ENCODE assay signal across 17 cellular contexts in the genomic region with DNA sequence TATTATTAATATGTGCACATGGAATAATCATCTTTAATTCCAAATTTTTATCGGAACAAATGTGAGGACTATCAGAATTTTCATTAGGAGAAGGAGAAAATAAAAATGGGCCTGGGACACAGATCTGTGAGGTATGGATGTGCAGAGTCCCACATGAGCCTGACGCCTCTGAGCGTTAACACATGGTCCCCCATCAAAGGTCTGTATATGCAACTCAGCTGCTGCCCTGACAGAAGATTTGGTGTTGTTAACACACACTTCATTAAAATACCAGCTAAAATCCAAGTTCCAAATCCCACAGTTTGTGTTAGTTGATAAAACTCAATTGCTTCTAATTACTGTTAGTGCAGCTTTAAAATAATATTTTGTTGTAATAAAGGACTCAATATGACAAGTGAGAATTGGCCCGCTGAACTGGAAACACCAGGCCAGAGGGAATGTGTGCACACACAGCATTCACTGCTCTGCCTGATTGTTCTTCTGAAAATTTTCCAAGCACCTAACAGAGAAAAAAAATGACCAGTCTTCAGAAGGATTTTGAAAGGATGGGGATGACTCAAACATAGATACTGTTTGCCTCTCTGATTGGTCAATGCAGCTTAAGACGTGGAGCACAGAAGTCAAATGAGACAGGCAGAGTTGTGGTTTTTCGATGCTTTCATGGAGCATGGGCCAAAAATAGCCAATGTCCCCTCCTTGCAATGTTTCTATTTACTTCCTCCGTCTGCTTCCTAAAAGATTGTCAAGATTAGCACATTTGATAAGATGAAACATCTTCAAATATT.
"Had no signal": no experiment of that assay in that cellular context is flagged by ENCODE, and none has a peak within 500 bp of the region (broad histone marks: within the 10 kb centered on the region; RNA-seq: fewer than 3 reads in every experiment).

No MANE protein-coding gene starts in this region.

- H3K9me3 ChIP-seq: adrenal gland, esophagus squamous epithelium, sigmoid colon had no signal

- H3K27me3 Mint-ChIP-seq: activated CD4-positive, alpha-beta memory T cell treated with anti-CD3 and anti-CD28 coated beads, Interleukin-2, amount 10 ng/mL, durations not matched to agents 7 days and 5 days; activated T-cell treated with anti-CD3 and anti-CD28 coated beads, Interleukin-2, amount 50 U/mL, for 24 hours; T-cell had no signal

- H3K9me3 Mint-ChIP-seq: activated CD4-positive, alpha-beta memory T cell treated with anti-CD3 and anti-CD28 coated beads, Interleukin-2, amount 10 ng/mL, durations not matched to agents 7 days and 5 days; activated naive CD4-positive, alpha-beta T cell treated with anti-CD3 and anti-CD28 coated beads, Interleukin-2, amount 50 U/mL, for 24 hours; neural crest cell had no signal

- H3K36me3 Mint-ChIP-seq: activated naive CD4-positive, alpha-beta T cell treated with anti-CD3 and anti-CD28 coated beads, Interleukin-2, amount 50 U/mL, for 24 hours; T-cell had no signal

- H3K4me1 ChIP-seq: adrenal gland, foreskin keratinocyte, sigmoid colon had no signal

- H3K27me3 ChIP-seq: adrenal gland, esophagus squamous epithelium, foreskin keratinocyte, sigmoid colon had no signal

- H3K4me3 ChIP-seq: adrenal gland, coronary artery, esophagus squamous epithelium, sigmoid colon had no signal

- H3K4me1 Mint-ChIP-seq: activated CD4-positive, alpha-beta memory T cell treated with anti-CD3 and anti-CD28 coated beads, Interleukin-2, amount 10 ng/mL, durations not matched to agents 7 days and 5 days; activated CD4-positive, alpha-beta T cell treated with anti-CD3 and anti-CD28 coated beads for 36 hours; activated naive CD4-positive, alpha-beta T cell treated with anti-CD3 and anti-CD28 coated beads, Interleukin-2, amount 50 U/mL, for 24 hours; stimulated activated naive CD8-positive, alpha-beta T cell treated with anti-CD3 and anti-CD28 coated beads, Interleukin-15, amount 100 ng/mL, for 72 hours; T-cell had no signal

- H3K27ac Mint-ChIP-seq: activated CD4-positive, alpha-beta memory T cell treated with anti-CD3 and anti-CD28 coated beads, Interleukin-2, amount 10 ng/mL, durations not matched to agents 7 days and 5 days; activated CD4-positive, alpha-beta T cell treated with anti-CD3 and anti-CD28 coated beads for 36 hours; activated naive CD4-positive, alpha-beta T cell treated with anti-CD3 and anti-CD28 coated beads, Interleukin-2, amount 50 U/mL, for 24 hours; activated T-cell treated with anti-CD3 and anti-CD28 coated beads, Interleukin-2, amount 50 U/mL, for 24 hours; stimulated activated naive CD8-positive, alpha-beta T cell treated with anti-CD3 and anti-CD28 coated beads, Interleukin-15, amount 100 ng/mL, for 72 hours; T-cell had no signal

- H3K36me3 ChIP-seq: adrenal gland, esophagus squamous epithelium, sigmoid colon, WERI-Rb-1 had no signal

- ATAC-seq: activated CD4-positive, alpha-beta T cell treated with anti-CD3 and anti-CD28 coated beads for 36 hours; foreskin keratinocyte; stimulated activated naive CD8-positive, alpha-beta T cell treated with anti-CD3 and anti-CD28 coated beads, Interleukin-15, amount 100 ng/mL, for 72 hours; T-cell had no signal

- DNase-seq: activated CD4-positive, alpha-beta memory T cell treated with anti-CD3 and anti-CD28 coated beads, Interleukin-2, amount 10 ng/mL, durations not matched to agents 7 days and 5 days; activated CD4-positive, alpha-beta T cell treated with anti-CD3 and anti-CD28 coated beads for 36 hours; activated T-cell treated with anti-CD3 and anti-CD28 coated beads, Interleukin-2, amount 50 U/mL, for 24 hours; adrenal gland; central memory CD4-positive, alpha-beta T cell; effector CD4-positive, alpha-beta T cell; esophagus squamous epithelium; foreskin keratinocyte; sigmoid colon; stimulated activated CD4-positive, alpha-beta T cell treated with anti-CD3 and anti-CD28 coated beads, Interleukin-1b, Interleukin-23, amount 100 ng/mL, for 48 hours; stimulated activated naive CD8-positive, alpha-beta T cell treated with anti-CD3 and anti-CD28 coated beads, Interleukin-15, amount 100 ng/mL, for 72 hours; T-cell; T1000; WERI-Rb-1 had no signal

- H3K27ac ChIP-seq: adrenal gland, coronary artery, foreskin keratinocyte, WERI-Rb-1 had no signal

- H3K4me3 Mint-ChIP-seq: activated CD4-positive, alpha-beta memory T cell treated with anti-CD3 and anti-CD28 coated beads, Interleukin-2, amount 10 ng/mL, durations not matched to agents 7 days and 5 days; activated CD4-positive, alpha-beta T cell treated with anti-CD3 and anti-CD28 coated beads for 36 hours; activated naive CD4-positive, alpha-beta T cell treated with anti-CD3 and anti-CD28 coated beads, Interleukin-2, amount 50 U/mL, for 24 hours; activated T-cell treated with anti-CD3 and anti-CD28 coated beads, Interleukin-2, amount 50 U/mL, for 24 hours; neural crest cell; stimulated activated naive CD8-positive, alpha-beta T cell treated with anti-CD3 and anti-CD28 coated beads, Interleukin-15, amount 100 ng/mL, for 72 hours; T-cell had no signal
